In the genomic region with DNA sequence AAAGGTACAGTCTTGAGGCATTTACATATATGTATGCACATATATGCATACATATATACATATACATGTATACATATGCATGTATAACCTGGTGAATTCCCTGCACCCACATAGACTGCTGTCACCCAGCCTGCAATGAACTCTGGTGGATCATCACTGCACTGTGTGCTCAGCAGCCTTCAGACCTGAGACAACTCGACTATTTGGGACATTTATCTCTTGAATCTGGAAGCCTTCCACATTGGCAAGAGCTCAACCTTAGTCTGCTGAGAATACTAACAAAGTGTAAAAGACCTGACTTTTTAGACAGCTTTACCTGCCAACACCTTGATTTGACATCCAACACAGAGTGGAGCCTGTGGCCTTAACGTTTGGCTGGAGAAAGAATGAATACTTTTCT, we compare ENCODE assay signal across 8 cellular contexts.
"Had no signal": no experiment of that assay in that cellular context is flagged by ENCODE, and none has a peak within 500 bp of the region (broad histone marks: within the 10 kb centered on the region; RNA-seq: fewer than 3 reads in every experiment).

No MANE protein-coding gene starts in this region.

- H2AFZ ChIP-seq: GM23248 had no signal

- H3K9ac ChIP-seq: GM23248 had no signal

- H3K36me3 Mint-ChIP-seq: IgD-negative memory B cell had no signal

- DNase-seq: GM23248, GOT3, H7, HFFc6 had no signal

- H3K4me1 Mint-ChIP-seq: IgD-negative memory B cell had no signal

- H3K9me3 Mint-ChIP-seq: HFFc6 had no signal

- H3K27me3 Mint-ChIP-seq: IgD-negative memory B cell had no signal

- H3K36me3 ChIP-seq: HAP-1 had no signal

- H3K4me3 ChIP-seq: GM23248, HAP-1 had no signal

- FAIRE-seq: HTR-8/SVneo had no signal

- ATAC-seq: HCT116 had no signal

- H3K9me3 ChIP-seq: HAP-1 had no signal

- H3K27ac ChIP-seq: GM23248 had no signal

- H3K27ac Mint-ChIP-seq: HFFc6, IgD-negative memory B cell had no signal

- H3K4me3 Mint-ChIP-seq: HFFc6, IgD-negative memory B cell had no signal
